8 cellular contexts compared by ENCODE assay signal in the genomic region with DNA sequence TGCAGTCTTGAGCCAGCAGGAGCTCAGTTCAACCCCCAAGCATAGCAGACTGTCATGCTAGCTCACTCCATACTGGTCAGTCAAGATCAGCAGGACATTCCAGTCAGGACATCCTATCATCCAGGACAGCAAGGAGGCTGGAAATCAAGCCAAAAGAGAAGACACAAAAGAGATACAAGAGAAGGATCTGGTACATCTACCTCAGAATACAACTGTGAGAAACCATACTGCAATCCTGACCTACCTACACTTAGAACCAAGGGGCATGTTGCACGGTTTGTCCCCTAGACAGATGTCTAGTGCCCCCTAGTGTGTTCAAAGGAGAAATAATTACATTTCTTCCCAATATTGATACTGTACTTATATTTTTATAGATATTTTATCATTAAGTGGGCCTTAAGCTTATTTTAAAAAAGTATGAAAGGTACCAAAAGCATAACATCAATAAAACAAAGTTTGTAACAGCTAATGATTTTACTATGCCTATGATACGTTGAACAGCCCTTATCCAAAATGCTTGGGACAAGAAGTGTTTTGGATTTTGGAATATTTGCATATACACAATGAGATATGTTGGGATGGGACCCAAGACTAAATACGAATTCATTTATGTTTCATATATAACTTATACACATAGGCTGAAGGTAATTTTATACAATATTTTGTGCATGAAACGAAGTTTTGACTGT. TPM values are rescaled to one million over a fixed set of nuclear protein-coding genes. Genes with fewer than 3 reads are reported as not detected.
A peak's percentile ranks its signal among the peaks of the same experiment; 100 is the strongest.
DNase-seq lines count a peak whose midpoint lies in the region; ATAC-seq and TF ChIP-seq lines count a peak whose summit lies in the region.

No MANE protein-coding gene starts in this region.

- no peak overlapping the region for H3K9ac ChIP-seq in IMR-90 (ENCODE audit: low read depth, low read length)

- peak; percentile 70 for TF ChIP-seq CTCF in IMR-90 (conservative IDR thresholded peaks at IDR 0.05; ENCODE audit: low read depth, low read length)
- TF ChIP-seq CTCF in spleen (IDR thresholded peaks at IDR 0.05 in 8 of 11, conservative IDR thresholded peaks at IDR 0.05 in 3 of 11): peak in 7 of 11 experiments; percentile 28 to 59 (median 47)

- dilution Hi-C loops in IMR-90 (cut with HindIII; ENCODE audit: low sequenced_read_pairs, unreplicated experiment): no loop called here

- peak; percentile 81 for ATAC-seq in IMR-90 (ENCODE audit: low read depth)
- no peak for ATAC-seq in HG03175 (IDR thresholded peaks at IDR 0.05; ENCODE audit: unreplicated experiment)

- no peak overlapping the region for H2BK5ac ChIP-seq in IMR-90 (ENCODE audit: low read depth, low read length, poor library complexity, severe bottlenecking)

- TF ChIP-seq RAD21 in IMR-90 (IDR thresholded peaks at IDR 0.05; ENCODE audit: low read length): peak; percentile 82

- DNase-seq in NCI-H1694 treated with DMSO at 0.1 percent for 48 hours (lab: John Stamatoyannopoulos, UW) (peak; percentile 34), NCI-H1694 (lab: John Stamatoyannopoulos, UW) (no peak), IMR-90 (peak; percentile 43), SW480 (ENCODE audit: low spot score) (peak; percentile 56), glomerular visceral epithelial cell (ENCODE audit: extremely low spot score) (peak; percentile 36), spleen (no peak), mesenteric fat pad (ENCODE audit: low spot score) (no peak)

- in situ Hi-C loops in IMR-90 (cut with MboI; ENCODE audit: low sequenced_read_pairs): loop anchor here (5.0 to 25.0 kb wide), 2 partner anchors 535 to 950 kb away; no protein-coding TSS in a partner anchor

- H3K56ac ChIP-seq in IMR-90 (ENCODE audit: extremely low read depth, insufficient read depth, low read length): no peak overlapping the region

- H4K5ac ChIP-seq in IMR-90 (ENCODE audit: low read depth, low read length): no peak overlapping the region

- BruUV-seq in IMR-90 (replicated peaks; lab: Mats Ljungman, UMichigan): no TSS peak

- no peak overlapping the region for H4K8ac ChIP-seq in IMR-90 (ENCODE audit: low read depth in 2 of 2, low read length in 2 of 2)

- no peaks in the 10 kb centered on the region for H3K27me3 ChIP-seq in IMR-90 (ENCODE audit: control insufficient read depth, insufficient read depth, low read length)
- no peaks in the 10 kb centered on the region for H3K27me3 ChIP-seq in spleen (replicated peaks in 1 of 7)

- no peak overlapping the region for H3K4me2 ChIP-seq in IMR-90 (ENCODE audit: low read depth, low read length)

- no peak overlapping the region for H3K27ac ChIP-seq in IMR-90 (ENCODE audit: insufficient read depth, low read length)
- H3K27ac ChIP-seq in spleen: no peak overlapping the region

- no peak overlapping the region for H2AFZ ChIP-seq in IMR-90 (replicated peaks; ENCODE audit: low read length, poor library complexity)

- POLR2A ChIA-PET in IMR-90 (lab: Charles Lee; ENCODE audit: unreplicated experiment): no interaction called here

- H3K36me3 ChIP-seq in IMR-90 (ENCODE audit: control insufficient read depth, insufficient read depth, low read length) (peaks cover 3% of the 10 kb centered on the region; the same call in 1 of the 2 replicates), spleen (peaks cover 0 to 70% (median 17%) of the 10 kb centered on the region in 6 donors)

- H3K79me1 ChIP-seq in IMR-90 (ENCODE audit: low read depth in 1 of 2, low read length in 2 of 2): no peaks in the 10 kb centered on the region; a peak in 1 of 4 replicates

- H3K14ac ChIP-seq in IMR-90 (replicated peaks; ENCODE audit: low read depth, low read length): no peak overlapping the region

- intact Hi-C loops in IMR-90 (cut with micrococcal nuclease) (loop anchor here (1.0 to 10.0 kb wide), 4 partner anchors 105 to 957 kb away; no protein-coding TSS in a partner anchor), spleen (cut with DNase I; ENCODE audit: low total_unique reads) (loop anchor here (5.0 kb wide), 1 partner anchor 105 kb away; no protein-coding TSS in a partner anchor)

- H3K23ac ChIP-seq in IMR-90 (ENCODE audit: low read depth, low read length): no peak overlapping the region

- no peak overlapping the region for H3K4ac ChIP-seq in IMR-90 (ENCODE audit: low read depth, low read length)

- no peak overlapping the region for H3K18ac ChIP-seq in IMR-90 (ENCODE audit: low read depth, low read length)

- H3K4me1 ChIP-seq in IMR-90 (ENCODE audit: control insufficient read depth, insufficient read depth, low read length): peaks cover 2% of the 10 kb centered on the region; the same call in 1 of the 2 replicates
- peaks cover 6 to 25% (median 16%) of the 10 kb centered on the region in 6 donors for H3K4me1 ChIP-seq in spleen

- TF ChIP-seq POLR2A in IMR-90 (IDR thresholded peaks at IDR 0.05; ENCODE audit: low read depth, low read length) (no peak), spleen (IDR thresholded peaks at IDR 0.05) (no peak)

- H2BK120ac ChIP-seq in IMR-90 (ENCODE audit: low read depth, low read length): no peak overlapping the region

- H3K9me3 ChIP-seq in IMR-90 (ENCODE audit: control insufficient read depth, insufficient read depth, low read length): no peaks in the 10 kb centered on the region
- H3K9me3 ChIP-seq in spleen: no peaks in the 10 kb centered on the region

- H2AK5ac ChIP-seq in IMR-90 (ENCODE audit: low read depth, low read length): no peak overlapping the region

- H2BK15ac ChIP-seq in IMR-90 (ENCODE audit: low read depth, low read length): no peak overlapping the region

- H4K20me1 ChIP-seq in IMR-90 (ENCODE audit: insufficient read depth, low read length): peaks cover 3% of the 10 kb centered on the region; the same call in 1 of the 2 replicates

- CTCF ChIA-PET in IMR-90 (lab: Yijun Ruan, JAX): interaction anchor here (0.5 to 5.3 kb wide), 11 partner anchors 12 to 856 kb away, joined by 3 to 30 read pairs (median 4); no protein-coding TSS in a partner anchor

- no peak overlapping the region for H4K91ac ChIP-seq in IMR-90 (ENCODE audit: insufficient read depth, low read depth, low read length)

- no peak overlapping the region for H2AK9ac ChIP-seq in IMR-90 (replicated peaks; ENCODE audit: low read depth, low read length, poor library complexity)

- H3K9me1 ChIP-seq in IMR-90 (ENCODE audit: insufficient read depth, low read length): no peaks in the 10 kb centered on the region

- H2BK20ac ChIP-seq in IMR-90 (ENCODE audit: low read depth, low read length): no peak overlapping the region

- no peak overlapping the region for H3K4me3 ChIP-seq in IMR-90 (ENCODE audit: insufficient read depth, low read depth, low read length)
- no peak overlapping the region for H3K4me3 ChIP-seq in spleen

- WGBS in IMR-90 (ENCODE audit: extremely low coverage in 2 of 2, insufficient read length in 1 of 2), 2 experiments: no CpG with 5 or more reads among the region's 4 CpGs
- 66 to 75% (median 67%) methylated on average over 4 of the region's 4 CpGs for WGBS in spleen, 5 donors

TF ChIP-seq in IMR-90, 13 proteins besides CTCF, POLR2A, EP300 and RAD21:
- TF ChIP-seq RCOR1 (IDR thresholded peaks at IDR 0.05; ENCODE audit: insufficient replicate concordance, low read length) (no peak), SMC3 (IDR thresholded peaks at IDR 0.05; ENCODE audit: low read depth, low read length) (peak; percentile 66), RFX5 (IDR thresholded peaks at IDR 0.05; ENCODE audit: low read depth, low read length) (no peak)
TF ChIP-seq in IMR-90: peak in this region for 1.

RNA-seq across cellular contexts. Expression of a gene that starts 26.7 kb away (rescaled TPM):
- total RNA-seq in IMR-90 (2012; rRNA removed): 14.9 and 18.1 TPM in 2 replicates
- polyA plus RNA-seq in IMR-90 (2012; rRNA removed): 7.2 and 7.3 TPM in 2 replicates
- 2.3 and 4.7 TPM in 2 replicates for polyA plus RNA-seq in IMR-90 (2012; cell fraction: cytosol; rRNA removed)
- 7.2 and 11.8 TPM in 2 replicates for polyA plus RNA-seq in IMR-90 (2012; cell fraction: nucleus; rRNA removed; ENCODE audit: low replicate concordance)
- total RNA-seq in spleen: 10 to 100 TPM; 20.0 to 32.7 (median 26.5) TPM
- 1 to 10 TPM; 2.7 to 3.9 (median 3.8) TPM for polyA plus RNA-seq in spleen
- total RNA-seq in mesenteric fat pad: 15.5 TPM

Comparison
In these comparisons a context has a peak if more than half of its experiments do, and no peak if none do; other contexts are left out.
1. DNase-seq: peak in NCI-H1694 treated with DMSO at 0.1 percent for 48 hours (single experiment), IMR-90 (single experiment), SW480 (single experiment) and glomerular visceral epithelial cell (single experiment); none in NCI-H1694 (single experiment), spleen (single experiment) and mesenteric fat pad (single experiment).